9 cellular contexts compared by ENCODE assay signal in the genomic region with DNA sequence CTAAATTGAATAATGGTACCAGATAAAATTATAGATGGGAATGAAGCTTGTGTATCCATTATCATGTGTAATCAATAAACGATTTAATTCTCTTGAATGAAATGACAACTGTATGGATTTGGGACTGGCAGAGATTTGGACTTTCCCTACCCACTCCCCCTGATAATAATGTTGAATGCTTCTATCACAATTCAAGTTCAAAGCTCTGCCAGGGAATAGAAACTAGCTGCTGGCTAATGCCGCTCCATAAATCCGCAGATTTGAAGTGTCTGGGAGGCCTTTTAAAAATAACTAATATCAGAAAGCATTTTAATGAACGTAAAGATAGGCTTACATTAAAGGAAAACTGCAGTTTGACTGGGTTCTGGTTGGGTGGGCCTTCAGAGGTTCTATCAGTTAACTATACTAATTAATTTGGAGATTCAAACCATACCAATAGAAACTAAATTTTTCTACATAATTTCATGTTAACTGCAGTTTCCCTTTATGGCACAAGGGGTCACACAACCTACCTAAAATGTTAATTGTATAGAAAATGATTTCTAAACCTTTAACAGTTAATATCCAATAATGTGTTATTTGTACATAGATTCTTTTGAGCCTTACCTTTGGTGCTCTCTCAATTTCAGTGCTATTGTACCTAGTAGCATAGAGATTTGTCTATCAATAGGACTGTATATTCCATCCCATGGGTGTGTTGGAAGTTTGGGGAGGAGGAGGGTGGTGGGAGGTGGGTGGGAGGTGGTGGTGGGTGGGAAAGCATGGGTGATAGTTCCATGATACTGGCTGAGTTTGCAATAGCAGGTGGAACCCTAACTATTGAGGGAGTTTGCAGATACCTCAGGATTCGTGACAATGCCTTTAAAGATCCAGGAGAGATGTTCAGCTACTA. TPM values are rescaled to one million over a fixed set of nuclear protein-coding genes. Genes with fewer than 3 reads are reported as not detected.
DNase-seq lines count a peak whose midpoint lies in the region; ATAC-seq and TF ChIP-seq lines count a peak whose summit lies in the region.
"Had no signal": no experiment of that assay in that cellular context is flagged by ENCODE, and none has a peak within 500 bp of the region (broad histone marks: within the 10 kb centered on the region; RNA-seq: fewer than 3 reads in every experiment).

No MANE protein-coding gene starts in this region.

- no peak overlapping the region for H2BK120ac ChIP-seq in neuronal stem cell (ENCODE audit: low read depth, low read length)

- no peak overlapping the region for H3K23ac ChIP-seq in neuronal stem cell (ENCODE audit: low read depth, low read length, poor library complexity)

- peaks cover 84% of the 10 kb centered on the region for H4K20me1 ChIP-seq in Loucy (ENCODE audit: insufficient read depth, low read length, poor library complexity, severe bottlenecking)

- POLR2A ChIA-PET in Caco-2 (lab: Charles Lee): interaction anchor here (0.6 kb wide), 1 partner anchor 39 kb away, joined by 5 read pairs; a partner anchor contains a TSS

- H3K9ac ChIP-seq in Loucy (ENCODE audit: low read depth, low read length, poor library complexity, severe bottlenecking) (peak overlapping the region; percentile 93), neuronal stem cell (ENCODE audit: low read depth, low read length, poor library complexity) (no peak overlapping the region)

- no peak overlapping the region for H3K14ac ChIP-seq in neuronal stem cell (ENCODE audit: low read length)

- no peaks in the 10 kb centered on the region for H3K27me3 Mint-ChIP-seq in Caco-2 (ENCODE audit: insufficient read depth, unreplicated experiment)
- H3K27me3 Mint-ChIP-seq in activated T-cell treated with anti-CD3 and anti-CD28 coated beads, Interleukin-2, amount 50 U/mL, for 72 hours (ENCODE audit: low read depth): no peaks in the 10 kb centered on the region

- peaks cover 90% of the 10 kb centered on the region for H3K79me2 ChIP-seq in Loucy (ENCODE audit: insufficient read depth, low read length)

- H3K9me2 ChIP-seq in Loucy (replicated peaks; ENCODE audit: low read depth, low read length): no peaks in the 10 kb centered on the region

- H4K91ac ChIP-seq in neuronal stem cell (ENCODE audit: low read depth, low read length, poor library complexity): no peak overlapping the region

- H3K27ac ChIP-seq in coronary artery (no peak overlapping the region), neuronal stem cell (replicated peaks; ENCODE audit: low read length) (peak overlapping the region; percentile 50)

- H3K27me3 ChIP-seq in Caco-2 (replicated peaks; ENCODE audit: control insufficient read depth, insufficient read depth, low read length) (no peaks in the 10 kb centered on the region), Loucy (ENCODE audit: insufficient read depth, low read length, poor library complexity, severe bottlenecking) (peaks cover 17% of the 10 kb centered on the region), neuronal stem cell (ENCODE audit: control insufficient read depth in 3 of 3, insufficient read depth in 3 of 3, low read depth in 1 of 3, low read length in 3 of 3) (no peaks in the 10 kb centered on the region)
- H3K27me3 ChIP-seq: body of pancreas had no signal

- no peak overlapping the region for H2AK5ac ChIP-seq in neuronal stem cell (ENCODE audit: low read depth, low read length)

- TF ChIP-seq CTCF in Caco-2 (IDR thresholded peaks at IDR 0.05; ENCODE audit: insufficient read depth in 1 of 2, low read depth in 1 of 2, low read length in 1 of 2, severe bottlenecking in 1 of 2, unreplicated experiment in 1 of 2) (no peak), Loucy (conservative IDR thresholded peaks at IDR 0.05; ENCODE audit: low read length) (peak; percentile 56), coronary artery (IDR thresholded peaks at IDR 0.05) (no peak)

- no peaks in the 10 kb centered on the region for H3K9me3 ChIP-seq in Caco-2
- no peaks in the 10 kb centered on the region for H3K9me3 ChIP-seq in Loucy (ENCODE audit: insufficient read depth, low read depth, low read length)
- H3K9me3 ChIP-seq in neuronal stem cell (replicated peaks in 1 of 2; ENCODE audit: control insufficient read depth in 2 of 2, insufficient read depth in 1 of 2, low read depth in 1 of 2, low read length in 2 of 2): no peaks in the 10 kb centered on the region
- H3K9me3 ChIP-seq: body of pancreas had no signal

- H3K36me3 ChIP-seq in Caco-2 (ENCODE audit: control insufficient read depth, insufficient read depth, low read length) (peaks cover 9% of the 10 kb centered on the region), Loucy (ENCODE audit: insufficient read depth, low read length) (peaks cover 74% of the 10 kb centered on the region), neuronal stem cell (replicated peaks in 1 of 2; ENCODE audit: control insufficient read depth in 2 of 2, insufficient read depth in 2 of 2, low read length in 2 of 2) (peaks cover 40 to 75% of the 10 kb centered on the region in 2 donors)

- H3K4me3 ChIP-seq in Caco-2 (ENCODE audit: low read depth, low read length) (no peak overlapping the region), Loucy (ENCODE audit: low read length, poor library complexity, severe bottlenecking) (peak overlapping the region; percentile 76), coronary artery (peak overlapping the region; percentile 50), neuronal stem cell (ENCODE audit: low read length in 2 of 2) (no peak overlapping the region)
- H3K4me3 ChIP-seq: body of pancreas had no signal

- no peak overlapping the region for H3K18ac ChIP-seq in neuronal stem cell (ENCODE audit: low read length)

- CTCF ChIA-PET in Caco-2 (lab: Charles Lee): interaction anchor here (3.0 kb wide), 1 partner anchor 40 kb away, joined by 21 read pairs; a partner anchor contains a TSS

- no peak overlapping the region for H2BK15ac ChIP-seq in neuronal stem cell (ENCODE audit: low read length)

- peaks cover 44% of the 10 kb centered on the region for H3F3A ChIP-seq in Loucy (ENCODE audit: low read depth)

- no peak overlapping the region for H2AFZ ChIP-seq in Loucy (ENCODE audit: low read length)
- H2AFZ ChIP-seq in neuronal stem cell (ENCODE audit: low read length): no peak overlapping the region

- H3K9me3 Mint-ChIP-seq in Caco-2 (ENCODE audit: unreplicated experiment): no peaks in the 10 kb centered on the region
- no peaks in the 10 kb centered on the region for H3K9me3 Mint-ChIP-seq in activated T-cell treated with anti-CD3 and anti-CD28 coated beads, Interleukin-2, amount 50 U/mL, for 72 hours

- H3K4me2 ChIP-seq in Loucy (ENCODE audit: low read depth, low read length, poor library complexity, severe bottlenecking): peak overlapping the region; percentile 96
- no peak overlapping the region for H3K4me2 ChIP-seq in neuronal stem cell (ENCODE audit: insufficient read depth, low read length, poor library complexity, severe bottlenecking)

- H3K79me1 ChIP-seq in neuronal stem cell (ENCODE audit: low read depth, low read length): peaks cover 3% of the 10 kb centered on the region

- ATAC-seq in activated T-cell treated with anti-CD3 and anti-CD28 coated beads, Interleukin-2, amount 50 U/mL, for 72 hours (replicated peaks in 1 of 2): no peak
- ATAC-seq: body of pancreas had no signal

- peak overlapping the region; percentile 80 for H3K27ac Mint-ChIP-seq in Caco-2 (ENCODE audit: unreplicated experiment)
- H3K27ac Mint-ChIP-seq in activated T-cell treated with anti-CD3 and anti-CD28 coated beads, Interleukin-2, amount 50 U/mL, for 72 hours: no peak overlapping the region

- BruUV-seq in Caco-2 (replicated peaks; lab: Mats Ljungman, UMichigan): no TSS peak

- peaks cover 19% of the 10 kb centered on the region for H3K4me1 Mint-ChIP-seq in Caco-2 (ENCODE audit: low read depth, unreplicated experiment)
- peaks cover 53% of the 10 kb centered on the region for H3K4me1 Mint-ChIP-seq in activated T-cell treated with anti-CD3 and anti-CD28 coated beads, Interleukin-2, amount 50 U/mL, for 72 hours (ENCODE audit: low read depth)

- intact Hi-C loops in Caco-2 (cut with micrococcal nuclease; ENCODE audit: unreplicated experiment): no loop called here

- peaks cover 9% of the 10 kb centered on the region for H3K36me3 Mint-ChIP-seq in Caco-2 (ENCODE audit: insufficient read depth, unreplicated experiment)
- H3K36me3 Mint-ChIP-seq in activated T-cell treated with anti-CD3 and anti-CD28 coated beads, Interleukin-2, amount 50 U/mL, for 72 hours (ENCODE audit: insufficient read depth in 2 of 2): peaks cover 24 to 25% of the 10 kb centered on the region in 2 donors

- H4K8ac ChIP-seq in neuronal stem cell (ENCODE audit: low read depth, low read length): no peak overlapping the region

- H3K4me1 ChIP-seq in Caco-2 (peaks cover 38% of the 10 kb centered on the region), Loucy (ENCODE audit: insufficient read depth, low read length, poor library complexity, severe bottlenecking) (peaks cover 35% of the 10 kb centered on the region), neuronal stem cell (ENCODE audit: control insufficient read depth in 2 of 2, insufficient read depth in 1 of 2, low read depth in 1 of 2, low read length in 2 of 2) (peaks cover 7 to 22% of the 10 kb centered on the region in 2 donors)

- no peak overlapping the region for H3K4ac ChIP-seq in neuronal stem cell (ENCODE audit: low read length)

- WGBS in neuronal stem cell (ENCODE audit: extremely low coverage in 2 of 2, insufficient read length in 2 of 2, insufficient replicate concordance in 1 of 2), 2 donors: no CpG with 5 or more reads among the region's 5 CpGs

- H2BK12ac ChIP-seq in neuronal stem cell (ENCODE audit: low read length): no peak overlapping the region

- no peak overlapping the region for H3K4me3 Mint-ChIP-seq in Caco-2 (ENCODE audit: unreplicated experiment)
- peak overlapping the region in 1 of 2 donors; percentile 39 for H3K4me3 Mint-ChIP-seq in activated T-cell treated with anti-CD3 and anti-CD28 coated beads, Interleukin-2, amount 50 U/mL, for 72 hours

- H2BK5ac ChIP-seq in neuronal stem cell (ENCODE audit: low read length): no peak overlapping the region

- no peak for DNase-seq in Caco-2
- DNase-seq in coronary artery (ENCODE audit: low spot score): no peak
- DNase-seq in neuronal stem cell (ENCODE audit: low spot score): no peak
- DNase-seq in RPMI8226: no peak
- no peak for DNase-seq in GM19240 (ENCODE audit: insufficient read length, low spot score)
- no peak for DNase-seq in activated T-cell treated with anti-CD3 and anti-CD28 coated beads, Interleukin-2, amount 50 U/mL, for 72 hours
- no peak for DNase-seq in epidermal melanocyte (ENCODE audit: insufficient read length, low spot score)
- DNase-seq: body of pancreas had no signal

RNA-seq across cellular contexts. Expression of a gene that starts 4.9 kb away (rescaled TPM):
- 1,364 and 1,426 TPM in 2 replicates for total RNA-seq in Caco-2 (2022)
- 3,971 TPM for polyA plus RNA-seq in neuronal stem cell (2013, experiment 1 of 2)
- polyA plus RNA-seq in neuronal stem cell (2013, experiment 2 of 2): 3,933 TPM
- total RNA-seq in activated T-cell treated with anti-CD3 and anti-CD28 coated beads, Interleukin-2, amount 50 U/mL, for 72 hours: 1,000 to 10,000 TPM; 1,863 to 1,950 TPM

RNA-seq across cellular contexts. Expression of a gene that starts 5.5 kb away (rescaled TPM):
- 85.2 and 85.5 TPM in 2 replicates for total RNA-seq in Caco-2 (2022)
- polyA plus RNA-seq in neuronal stem cell (2013, experiment 1 of 2): 162 TPM
- polyA plus RNA-seq in neuronal stem cell (2013, experiment 2 of 2): 170 TPM
- 100 to 1,000 TPM in 1 of 2 donors, 10 to 100 TPM in 1; 89.4 to 108 TPM for total RNA-seq in activated T-cell treated with anti-CD3 and anti-CD28 coated beads, Interleukin-2, amount 50 U/mL, for 72 hours

RNA-seq across cellular contexts. Expression of a gene that starts 15.4 kb away (rescaled TPM):
- 5.7 and 6.2 TPM in 2 replicates for total RNA-seq in Caco-2 (2022)
- 2.4 TPM for polyA plus RNA-seq in neuronal stem cell (2013, experiment 1 of 2)
- polyA plus RNA-seq in neuronal stem cell (2013, experiment 2 of 2): 2.5 TPM
- total RNA-seq in activated T-cell treated with anti-CD3 and anti-CD28 coated beads, Interleukin-2, amount 50 U/mL, for 72 hours: under 1 TPM in 1 of 2 donors, not detected in 1; 0.19 TPM

RNA-seq across cellular contexts. Expression of a gene that starts 39.5 kb away (rescaled TPM):
- 129 and 133 TPM in 2 replicates for total RNA-seq in Caco-2 (2022)
- polyA plus RNA-seq in neuronal stem cell (2013, experiment 1 of 2): 188 TPM
- polyA plus RNA-seq in neuronal stem cell (2013, experiment 2 of 2): 183 TPM
- total RNA-seq in activated T-cell treated with anti-CD3 and anti-CD28 coated beads, Interleukin-2, amount 50 U/mL, for 72 hours: 100 to 1,000 TPM; 124 to 135 TPM

Comparison
In these comparisons a context has a peak if more than half of its experiments do, and no peak if none do; other contexts are left out.
1. H3K4me3 ChIP-seq: peak in Loucy (single experiment) and coronary artery (single experiment); none in Caco-2 (single experiment) and neuronal stem cell (0 of 2).